In the genomic region with DNA sequence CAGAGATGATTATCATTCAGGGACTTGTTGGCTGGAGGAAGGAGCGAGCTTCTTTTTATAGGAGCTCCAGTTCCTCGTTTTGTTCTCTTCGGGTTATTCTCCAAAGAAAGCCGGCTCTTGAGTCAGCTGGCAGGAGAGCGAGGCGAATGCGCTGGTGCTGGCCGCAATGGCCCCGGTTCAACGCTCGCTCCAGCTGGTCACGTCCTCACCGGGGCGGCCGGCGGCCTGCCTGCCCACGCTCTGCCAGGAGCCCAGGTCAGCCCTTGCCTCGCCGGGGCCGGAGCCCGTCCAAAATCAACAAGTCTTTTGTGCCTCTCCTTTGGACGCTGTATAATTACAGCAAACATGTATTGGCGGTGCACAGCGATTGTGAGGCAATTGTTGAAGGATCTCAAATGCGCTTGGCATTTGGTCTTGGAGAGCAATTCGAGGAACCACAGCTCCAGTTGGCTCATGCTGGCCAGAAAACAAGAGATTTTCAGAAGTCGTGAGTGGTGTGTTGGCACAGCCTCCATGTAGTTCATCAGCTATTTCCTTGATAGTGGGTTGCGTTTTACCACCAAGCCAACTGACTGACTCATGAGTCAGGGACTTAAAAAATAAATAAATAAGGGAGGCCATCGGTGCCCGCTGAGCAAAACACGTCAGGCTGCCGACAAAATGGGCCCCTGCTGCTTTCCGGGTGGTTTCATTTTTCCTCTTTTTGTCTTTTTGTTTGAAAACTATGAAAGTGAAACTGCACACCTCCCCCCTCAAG, we compare ENCODE assay signal across 8 cellular contexts.
DNase-seq lines count a peak whose midpoint lies in the region; ATAC-seq and TF ChIP-seq lines count a peak whose summit lies in the region.

No MANE protein-coding gene starts in this region.

- H3K9me3 ChIP-seq in adrenal gland (replicated peaks in 1 of 3), result no peaks in the 10 kb centered on the region
- no peaks in the 10 kb centered on the region for H3K9me3 ChIP-seq in right cardiac atrium (ENCODE audit: control insufficient read depth, low read length)
- no peaks in the 10 kb centered on the region for H3K9me3 ChIP-seq in OCI-LY7 (ENCODE audit: low read length)

- ATAC-seq in right cardiac atrium, result peak; percentile 77 to 85
- ATAC-seq in stimulated activated memory B cell treated with anti-CD40 and anti-IgM and Interleukin-4, amounts not matched to agents 10 μg/mL and 1 μg/mL and 100 μg/mL, for 72 hours, result no peak

- H3K36me3 ChIP-seq in adrenal gland (replicated peaks in 1 of 2), result no peaks in the 10 kb centered on the region
- H3K36me3 ChIP-seq in OCI-LY7 (ENCODE audit: insufficient read depth, low read length), result no peaks in the 10 kb centered on the region

- no peaks in the 10 kb centered on the region for H3K4me1 ChIP-seq in adrenal gland (replicated peaks in 1 of 2)
- no peaks in the 10 kb centered on the region for H3K4me1 ChIP-seq in right cardiac atrium (ENCODE audit: control insufficient read depth, insufficient read depth, low read length)
- peaks cover 13% of the 10 kb centered on the region for H3K4me1 ChIP-seq in OCI-LY7 (ENCODE audit: insufficient read depth, low read length, poor library complexity, severe bottlenecking)

- no peaks in the 10 kb centered on the region for H3K36me3 Mint-ChIP-seq in stimulated activated memory B cell treated with anti-CD40 and anti-IgM and Interleukin-4, amounts not matched to agents 10 μg/mL and 1 μg/mL and 100 μg/mL, for 72 hours

- H3K9me2 ChIP-seq in OCI-LY7 (ENCODE audit: insufficient read depth, low read length), result no peaks in the 10 kb centered on the region

- no peaks in the 10 kb centered on the region for H3K27me3 ChIP-seq in adrenal gland
- H3K27me3 ChIP-seq in right cardiac atrium (ENCODE audit: control insufficient read depth, insufficient read depth), result no peaks in the 10 kb centered on the region

- DNase-seq in ELR (ENCODE audit: low read depth) (peak; percentile 88), NCI-H226 (peak; percentile 100), adrenal gland (peak in 3 of 7 donors; percentile 26 to 60 (median 32)), right cardiac atrium (peak; percentile 78 to 90 (median 90)), retina (no peak), GM13977 (ENCODE audit: low spot score) (no peak), OCI-LY7 (ENCODE audit: low spot score) (no peak)

- TF ChIP-seq CTCF in adrenal gland (IDR thresholded peaks at IDR 0.05) (no peak), GM13977 (IDR thresholded peaks at IDR 0.05; ENCODE audit: extremely low read depth, insufficient read depth, missing control alignments) (no peak), OCI-LY7 (conservative IDR thresholded peaks at IDR 0.05; ENCODE audit: low read length) (no peak)

- H3K27ac ChIP-seq in adrenal gland (peak overlapping the region in 4 of 5 donors; percentile 25 to 86 (median 58)), right cardiac atrium (ENCODE audit: low read length) (peak overlapping the region; percentile 28), OCI-LY7 (ENCODE audit: low read depth, low read length, poor library complexity, severe bottlenecking) (no peak overlapping the region)

- intact Hi-C loops in adrenal gland (cut with DNase I), result no loop called here
- intact Hi-C loops in right cardiac atrium (cut with DNase I), result no loop called here
- intact Hi-C loops in OCI-LY7 (cut with micrococcal nuclease; ENCODE audit: unreplicated experiment), result no loop called here

- H3K27ac Mint-ChIP-seq in stimulated activated memory B cell treated with anti-CD40 and anti-IgM and Interleukin-4, amounts not matched to agents 10 μg/mL and 1 μg/mL and 100 μg/mL, for 72 hours, result no peak overlapping the region

- H2AFZ ChIP-seq in OCI-LY7 (ENCODE audit: low read length), result no peak overlapping the region

- peaks cover 3% of the 10 kb centered on the region for H3K9me3 Mint-ChIP-seq in stimulated activated memory B cell treated with anti-CD40 and anti-IgM and Interleukin-4, amounts not matched to agents 10 μg/mL and 1 μg/mL and 100 μg/mL, for 72 hours

- CTCF ChIA-PET in OCI-LY7 (lab: Charles Lee; ENCODE audit: unreplicated experiment), result interaction anchor here (0.5 kb wide), 1 partner anchor 8 kb away, joined by 3 read pairs; no protein-coding TSS in a partner anchor

- H3K27me3 Mint-ChIP-seq in stimulated activated memory B cell treated with anti-CD40 and anti-IgM and Interleukin-4, amounts not matched to agents 10 μg/mL and 1 μg/mL and 100 μg/mL, for 72 hours, result no peaks in the 10 kb centered on the region

- peak overlapping the region; percentile 33 for H3K4me3 Mint-ChIP-seq in stimulated activated memory B cell treated with anti-CD40 and anti-IgM and Interleukin-4, amounts not matched to agents 10 μg/mL and 1 μg/mL and 100 μg/mL, for 72 hours

- 44 to 79% (median 66%) methylated on average over 22 to 33 of the region's 33 CpGs for WGBS in adrenal gland, 4 donors
- 34% methylated on average over 33 of the region's 33 CpGs for WGBS in right cardiac atrium

- H3K4me3 ChIP-seq in adrenal gland, result no peak overlapping the region
- no peak overlapping the region for H3K4me3 ChIP-seq in right cardiac atrium (ENCODE audit: low read length)
- no peak overlapping the region for H3K4me3 ChIP-seq in OCI-LY7 (ENCODE audit: low read depth, low read length, poor library complexity, severe bottlenecking)

- in situ Hi-C loops in GM13977 (cut with MboI; ENCODE audit: low pct_unique_long_range_greater_than_20kb, low sequenced_read_pairs, unreplicated experiment), result no loop called here

- H3K4me1 Mint-ChIP-seq in stimulated activated memory B cell treated with anti-CD40 and anti-IgM and Interleukin-4, amounts not matched to agents 10 μg/mL and 1 μg/mL and 100 μg/mL, for 72 hours, result peaks cover 36% of the 10 kb centered on the region

- POLR2A ChIA-PET in OCI-LY7 (lab: Charles Lee), result no interaction called here

- no peak overlapping the region for H3K4me2 ChIP-seq in OCI-LY7 (ENCODE audit: low read length)

- TF ChIP-seq POLR2A in adrenal gland (IDR thresholded peaks at IDR 0.05), result no peak

- no peaks in the 10 kb centered on the region for H4K20me1 ChIP-seq in OCI-LY7 (ENCODE audit: insufficient read depth, low read length)

- no TSS peak for BruUV-seq in OCI-LY7 (replicated peaks; lab: Mats Ljungman, UMichigan)

- no peaks in the 10 kb centered on the region for H3K79me2 ChIP-seq in OCI-LY7 (ENCODE audit: insufficient read depth, low read depth, low read length)

Comparison
In these comparisons a context has a peak if more than half of its experiments do, and no peak if none do; other contexts are left out.
1. DNase-seq: peak in ELR (single experiment), NCI-H226 (single experiment) and right cardiac atrium (3 of 3); none in retina (single experiment), GM13977 (single experiment) and OCI-LY7 (single experiment).